Comparison of ENCODE assay signal across 28 cellular contexts in the genomic region with DNA sequence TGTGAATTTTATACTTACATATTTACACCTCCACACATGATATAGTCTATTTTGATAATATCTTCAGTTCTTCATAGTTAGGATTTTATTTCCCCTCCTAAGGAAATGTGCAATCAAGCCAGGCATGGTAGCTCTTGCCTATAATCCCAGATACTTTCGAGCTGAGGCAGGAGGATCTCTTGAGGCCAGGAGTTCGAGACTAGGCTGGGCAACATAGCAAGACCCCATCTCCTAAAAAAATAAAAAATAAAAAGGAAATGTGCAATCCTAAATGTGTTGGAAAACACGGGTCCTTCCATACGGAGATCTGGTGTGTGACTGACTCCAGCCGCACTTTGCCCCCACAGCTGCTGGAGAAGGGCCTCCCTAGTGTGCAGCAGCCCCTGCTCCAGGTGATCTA.
"Had no signal": no experiment of that assay in that cellular context is flagged by ENCODE, and none has a peak within 500 bp of the region (broad histone marks: within the 10 kb centered on the region; RNA-seq: fewer than 3 reads in every experiment).

No MANE protein-coding gene starts in this region.

- H3K4me3 Mint-ChIP-seq: immature natural killer cell; mesothelial cell of epicardium; naive B cell; natural killer cell; nephron progenitor cell; neural progenitor cell; stimulated activated naive B cell treated with anti-CD40 and anti-IgM and Interleukin-4, amounts not matched to agents 10 μg/mL and 1 μg/mL and 100 μg/mL, for 72 hours had no signal

- H3K4me3 ChIP-seq: left ventricle myocardium inferior, lung, neural progenitor cell, ovary, right atrium auricular region, skin epidermis, stomach, testis, thyroid gland, upper lobe of right lung had no signal

- H3K4me1 ChIP-seq: thyroid gland had no signal

- H3K27me3 Mint-ChIP-seq: naive B cell; progenitor cell of endocrine pancreas; stimulated activated naive B cell treated with anti-CD40 and anti-IgM and Interleukin-4, amounts not matched to agents 10 μg/mL and 1 μg/mL and 100 μg/mL, for 72 hours had no signal

- H3K36me3 ChIP-seq: neural progenitor cell, ovary, thyroid gland had no signal

- FAIRE-seq: urothelium cell line had no signal

- H3K27ac ChIP-seq: left ventricle myocardium inferior, neural progenitor cell, ovary, right atrium auricular region, skin epidermis, stomach, testis, thyroid gland, upper lobe of right lung had no signal

- H3K9me3 ChIP-seq: left ventricle myocardium inferior, ovary, right atrium auricular region, stomach, testis, thyroid gland, upper lobe of right lung had no signal

- H3K36me3 Mint-ChIP-seq: naive B cell, natural killer cell, neural progenitor cell had no signal

- H3K27ac Mint-ChIP-seq: immature natural killer cell; mesothelial cell of epicardium; naive B cell; natural killer cell; nephron progenitor cell; neural progenitor cell; progenitor cell of endocrine pancreas; stimulated activated naive B cell treated with anti-CD40 and anti-IgM and Interleukin-4, amounts not matched to agents 10 μg/mL and 1 μg/mL and 100 μg/mL, for 72 hours had no signal

- H3K27me3 ChIP-seq: neural progenitor cell, ovary, right atrium auricular region, stomach, testis, thyroid gland, upper lobe of right lung had no signal

- H3K9me3 Mint-ChIP-seq: immature natural killer cell; mesothelial cell of epicardium; naive B cell; natural killer cell; nephron progenitor cell; neural progenitor cell; stimulated activated naive B cell treated with anti-CD40 and anti-IgM and Interleukin-4, amounts not matched to agents 10 μg/mL and 1 μg/mL and 100 μg/mL, for 72 hours had no signal

- DNase-seq: hypothalamus; immature natural killer cell; islet precursor cell; left ventricle myocardium inferior; mesendoderm; naive B cell; natural killer cell; nephron progenitor cell; ovary; stimulated activated CD4-positive, alpha-beta T cell treated with anti-CD3 and anti-CD28 coated beads, Interleukin-12 subunit alpha, Interleukin-12 subunit beta, amount 100 ng/mL, for 4 hours; stimulated activated CD4-positive, alpha-beta T cell treated with anti-CD3 and anti-CD28 coated beads, Interleukin-15, amount 100 ng/mL, for 24 hours; stimulated activated CD4-positive, alpha-beta T cell treated with anti-CD3 and anti-CD28 coated beads, Interleukin-2, amount 100 ng/mL, for 24 hours; stimulated activated CD4-positive, alpha-beta T cell treated with anti-CD3 and anti-CD28 coated beads, Interleukin-4, amount 100 ng/mL, for 1 hour; stimulated activated naive B cell treated with anti-CD40 and anti-IgM and Interleukin-4, amounts not matched to agents 10 μg/mL and 1 μg/mL and 100 μg/mL, for 72 hours; stimulated activated naive CD8-positive, alpha-beta T cell treated with anti-CD3 and anti-CD28 coated beads, Interleukin-15, Interleukin-2, amounts not matched to agents 100 U/mL and 50 U/mL, for 24 hours; stomach; testis; thyroid gland; trophoblast cell; upper lobe of right lung had no signal

- ATAC-seq: natural killer cell; sciatic nerve; stimulated activated naive B cell treated with anti-CD40 and anti-IgM and Interleukin-4, amounts not matched to agents 10 μg/mL and 1 μg/mL and 100 μg/mL, for 72 hours; stimulated activated naive CD8-positive, alpha-beta T cell treated with anti-CD3 and anti-CD28 coated beads, Interleukin-15, Interleukin-2, amounts not matched to agents 100 U/mL and 50 U/mL, for 24 hours; upper lobe of right lung had no signal

- H3K4me1 Mint-ChIP-seq: neural progenitor cell had no signal
